ENCODE assay signal across 15 cellular contexts in genomic region chr19:35207391-35207871, GRCh38. TPM values are rescaled to one million over a fixed set of nuclear protein-coding genes. Genes with fewer than 3 reads are reported as not detected.
DNase-seq lines count a peak whose midpoint lies in the region; ATAC-seq, FAIRE-seq and TF ChIP-seq lines count a peak whose summit lies in the region.
"Had no signal": no experiment of that assay in that cellular context is flagged by ENCODE, and none has a peak within 500 bp of the region (broad histone marks: within the 10 kb centered on the region; RNA-seq: fewer than 3 reads in every experiment).

No MANE protein-coding gene starts in this region.

- H3K4me2 ChIP-seq in BLaER1 treated with 17β-estradiol and CSF1 and Interleukin-3, amounts not matched to agents 10 nM and 100 nM, result peak overlapping the region; percentile 20 to 89 (median 75); a peak in 19 of 22 replicates
- H3K4me2 ChIP-seq in OCI-LY1 (ENCODE audit: low read length), result no peak overlapping the region

- peaks cover 64 to 90% (median 82%) of the 10 kb centered on the region in 10 experiments for H3K4me1 ChIP-seq in BLaER1 treated with 17β-estradiol and CSF1 and Interleukin-3, amounts not matched to agents 10 nM and 100 nM
- H3K4me1 ChIP-seq in OCI-LY1 (ENCODE audit: insufficient read depth, low read length, severe bottlenecking) (peaks cover 80% of the 10 kb centered on the region), foreskin keratinocyte (no peaks in the 10 kb centered on the region)

- H3K27me3 Mint-ChIP-seq in activated T-cell treated with anti-CD3 and anti-CD28 coated beads, Interleukin-2, amount 50 U/mL, for 72 hours (ENCODE audit: low read depth), result no peaks in the 10 kb centered on the region

- no peak overlapping the region for H2AFZ ChIP-seq in OCI-LY1 (ENCODE audit: low read length)

- no peak for ATAC-seq in activated T-cell treated with anti-CD3 and anti-CD28 coated beads, Interleukin-2, amount 50 U/mL, for 72 hours (replicated peaks in 1 of 2)
- ATAC-seq in foreskin keratinocyte, result peak; percentile 56
- ATAC-seq in GM19035 (IDR thresholded peaks at IDR 0.05; ENCODE audit: unreplicated experiment), result no peak

- H3K4me1 Mint-ChIP-seq in activated T-cell treated with anti-CD3 and anti-CD28 coated beads, Interleukin-2, amount 50 U/mL, for 72 hours (ENCODE audit: low read depth), result peaks cover 86% of the 10 kb centered on the region

- peaks cover 0 to 5% of the 10 kb centered on the region in 2 donors for H3K36me3 Mint-ChIP-seq in activated T-cell treated with anti-CD3 and anti-CD28 coated beads, Interleukin-2, amount 50 U/mL, for 72 hours (ENCODE audit: insufficient read depth in 2 of 2)

- H3K4me3 Mint-ChIP-seq in activated T-cell treated with anti-CD3 and anti-CD28 coated beads, Interleukin-2, amount 50 U/mL, for 72 hours, result peak overlapping the region; percentile 31 to 66
- H3K4me3 Mint-ChIP-seq: HFFc6 had no signal

- H3K27ac ChIP-seq in BLaER1 treated with 17β-estradiol and CSF1 and Interleukin-3, amounts not matched to agents 10 nM and 100 nM, result peak overlapping the region in 7 of 11 experiments; percentile 32 to 79 (median 77); a peak in 14 of 22 replicates
- H3K27ac ChIP-seq in OCI-LY1 (ENCODE audit: low read depth, low read length, poor library complexity, severe bottlenecking) (peak overlapping the region; percentile 98), foreskin keratinocyte (no peak overlapping the region), brain microvascular endothelial cell (no peak overlapping the region)
- H3K27ac ChIP-seq: cardiac muscle cell had no signal

- no peak for DNase-seq in activated T-cell treated with anti-CD3 and anti-CD28 coated beads, Interleukin-2, amount 50 U/mL, for 72 hours
- DNase-seq in foreskin keratinocyte (no peak), NCI-H1694 treated with DMSO at 0.1 percent for 48 hours (lab: John Stamatoyannopoulos, UW) (no peak), brain microvascular endothelial cell (no peak), HTR-8/SVneo (ENCODE audit: insufficient read length, low spot score) (no peak)
- DNase-seq: HFFc6; NCI-H1417 treated with DMSO at 0.1 percent for 48 hours; NCI-H82; stimulated activated CD4-positive, alpha-beta T cell treated with anti-CD3 and anti-CD28 coated beads, Interleukin-1b, Interleukin-23, amount 100 ng/mL, for 48 hours had no signal

- peaks cover 0 to 11% (median 2%) of the 10 kb centered on the region in 11 experiments; a peak in 9 of 22 replicates for H3K9me3 ChIP-seq in BLaER1 treated with 17β-estradiol and CSF1 and Interleukin-3, amounts not matched to agents 10 nM and 100 nM (replicated peaks in 1 of 11)
- H3K9me3 ChIP-seq in OCI-LY1 (ENCODE audit: low read length), result no peaks in the 10 kb centered on the region

- no peak overlapping the region for H3K27ac Mint-ChIP-seq in activated T-cell treated with anti-CD3 and anti-CD28 coated beads, Interleukin-2, amount 50 U/mL, for 72 hours
- H3K27ac Mint-ChIP-seq: HFFc6 had no signal

- no peaks in the 10 kb centered on the region for H3K36me3 ChIP-seq in BLaER1 treated with 17β-estradiol and CSF1 and Interleukin-3, amounts not matched to agents 10 nM and 100 nM
- H3K36me3 ChIP-seq in OCI-LY1 (ENCODE audit: insufficient read depth, low read length) (no peaks in the 10 kb centered on the region), brain microvascular endothelial cell (replicated peaks) (no peaks in the 10 kb centered on the region)
- H3K36me3 ChIP-seq: cardiac muscle cell had no signal

- H3K4me3 ChIP-seq in BLaER1 treated with 17β-estradiol and CSF1 and Interleukin-3, amounts not matched to agents 10 nM and 100 nM, result no peak overlapping the region
- H3K4me3 ChIP-seq in OCI-LY1 (ENCODE audit: low read depth, low read length, poor library complexity, severe bottlenecking) (no peak overlapping the region), brain microvascular endothelial cell (ENCODE audit: low read depth, low read length) (no peak overlapping the region)
- H3K4me3 ChIP-seq: cardiac muscle cell had no signal

- no peaks in the 10 kb centered on the region for H3K27me3 ChIP-seq in BLaER1 treated with 17β-estradiol and CSF1 and Interleukin-3, amounts not matched to agents 10 nM and 100 nM
- H3K27me3 ChIP-seq in OCI-LY1 (ENCODE audit: insufficient read depth, low read length), result no peaks in the 10 kb centered on the region
- H3K27me3 ChIP-seq in foreskin keratinocyte, result peaks cover 3% of the 10 kb centered on the region
- H3K27me3 ChIP-seq in brain microvascular endothelial cell (replicated peaks), result no peaks in the 10 kb centered on the region
- H3K27me3 ChIP-seq: cardiac muscle cell had no signal

- no peaks in the 10 kb centered on the region for H3K9me2 ChIP-seq in OCI-LY1 (ENCODE audit: low read depth, low read length)

- in situ Hi-C loops in brain microvascular endothelial cell (cut with HindIII; ENCODE audit: low pct_ligation_motif_present, low sequenced_read_pairs), result no loop called here

- H3K79me2 ChIP-seq in OCI-LY1 (ENCODE audit: insufficient read depth, low read length), result no peaks in the 10 kb centered on the region

- TF ChIP-seq CTCF in OCI-LY1 (IDR thresholded peaks at IDR 0.05; ENCODE audit: low read length) (no peak), foreskin keratinocyte (conservative IDR thresholded peaks at IDR 0.05) (no peak), brain microvascular endothelial cell (IDR thresholded peaks at IDR 0.05; ENCODE audit: low read depth, low read length, missing control alignments) (no peak)

- H3K9me3 Mint-ChIP-seq in activated T-cell treated with anti-CD3 and anti-CD28 coated beads, Interleukin-2, amount 50 U/mL, for 72 hours, result no peaks in the 10 kb centered on the region
- H3K9me3 Mint-ChIP-seq: HFFc6 had no signal

- H4K20me1 ChIP-seq in BLaER1 treated with 17β-estradiol and CSF1 and Interleukin-3, amounts not matched to agents 10 nM and 100 nM, result no peaks in the 10 kb centered on the region
- no peaks in the 10 kb centered on the region for H4K20me1 ChIP-seq in OCI-LY1 (ENCODE audit: insufficient read depth, low read length)

- no peak for FAIRE-seq in HTR-8/SVneo (lab: Jason Lieb, UNC)

- peaks cover 14% of the 10 kb centered on the region for H3F3A ChIP-seq in OCI-LY1 (ENCODE audit: insufficient read depth, low read length)

- H3K9ac ChIP-seq in BLaER1 treated with 17β-estradiol and CSF1 and Interleukin-3, amounts not matched to agents 10 nM and 100 nM, result peak overlapping the region in 4 of 11 experiments; percentile 6 to 68 (median 60); a peak in 6 of 22 replicates
- peak overlapping the region; percentile 9; the same call in 1 of the 2 replicates for H3K9ac ChIP-seq in OCI-LY1 (ENCODE audit: low read length)

RNA-seq across cellular contexts. Expression of gene FAM187B, which starts 21.1 kb away (rescaled TPM):
- total RNA-seq in activated T-cell treated with anti-CD3 and anti-CD28 coated beads, Interleukin-2, amount 50 U/mL, for 72 hours, result not detected
- not detected in 2 replicates for total RNA-seq in foreskin keratinocyte
- polyA plus RNA-seq in foreskin keratinocyte, result not detected in 2 replicates
- total RNA-seq: cardiac muscle cell, G401, HFFc6, posterior vena cava had no signal
- polyA plus RNA-seq: cardiac muscle cell had no signal

RNA-seq across cellular contexts. Expression of gene LSR, which starts 41.4 kb away (rescaled TPM):
- total RNA-seq in activated T-cell treated with anti-CD3 and anti-CD28 coated beads, Interleukin-2, amount 50 U/mL, for 72 hours, result 10 to 100 TPM; 24.2 to 41.1 TPM
- total RNA-seq in foreskin keratinocyte, result 91.3 and 98.0 TPM in 2 replicates
- polyA plus RNA-seq in foreskin keratinocyte, result 113 and 125 TPM in 2 replicates

RNA-seq across cellular contexts. Expression of gene FXYD5, which starts 52.9 kb away (rescaled TPM):
- 100 to 1,000 TPM; 331 to 342 TPM for total RNA-seq in activated T-cell treated with anti-CD3 and anti-CD28 coated beads, Interleukin-2, amount 50 U/mL, for 72 hours
- total RNA-seq in foreskin keratinocyte, result 268 and 277 TPM in 2 replicates
- polyA plus RNA-seq in foreskin keratinocyte, result 416 and 427 TPM in 2 replicates
- total RNA-seq: G401 had no signal

Comparison
In these comparisons a context has a peak if more than half of its experiments do, and no peak if none do; other contexts are left out.
1. H3K27ac ChIP-seq: peak in BLaER1 treated with 17β-estradiol and CSF1 and Interleukin-3, amounts not matched to agents 10 nM and 100 nM (7 of 11) and OCI-LY1 (single experiment); none in foreskin keratinocyte (single experiment) and brain microvascular endothelial cell (single experiment).